In genomic region chr20:48775545-48775944, GRCh38 we compare ENCODE assay signal across 7 cellular contexts. TPM values are rescaled to one million over a fixed set of nuclear protein-coding genes. Genes with fewer than 3 reads are reported as not detected.
DNase-seq lines count a peak whose midpoint lies in the region; ATAC-seq lines count a peak whose summit lies in the region.
"Not testable (repeated sequence)": the region's sequence is repeated elsewhere in the genome, so short reads cannot be mapped to it uniquely, and the experiment has no call there.

No MANE protein-coding gene starts in this region.

- H3K36me3 Mint-ChIP-seq in CD4-positive, alpha-beta memory T cell = peaks cover 25 to 39% of the 10 kb centered on the region in 2 donors
- H3K36me3 Mint-ChIP-seq in T-helper 17 cell (ENCODE audit: low read depth) = not testable (repeated sequence)
- H3K36me3 Mint-ChIP-seq in activated T-helper 1 cell treated with anti-CD3 and anti-CD28 coated beads, Interleukin-12 subunit alpha, Interleukin-12 subunit beta, Interleukin-2, Interleukin-4 antibody, amounts not matched to agents 30 ng/mL and 10 ng/mL and 1 ng/mL, durations not matched to agents 14 hours and 24 hours and 36 hours (ENCODE audit: low read depth) = peaks cover 38% of the 10 kb centered on the region
- H3K36me3 Mint-ChIP-seq in dendritic cell treated with granulocyte-macrophage colony-stimulating factor and Interleukin-4, amounts not matched to agents 40 ng/mL and 50 ng/mL, for 4 days (ENCODE audit: low read depth) = peaks cover 36% of the 10 kb centered on the region
- H3K36me3 Mint-ChIP-seq in immature natural killer cell = peaks cover 3 to 18% (median 11%) of the 10 kb centered on the region in 3 donors
- H3K36me3 Mint-ChIP-seq in naive thymus-derived CD8-positive, alpha-beta T cell = peaks cover 5 to 18% (median 11%) of the 10 kb centered on the region in 3 donors
- H3K36me3 Mint-ChIP-seq in stimulated activated effector memory CD8-positive, alpha-beta T cell treated with anti-CD3 and anti-CD28 coated beads, Interleukin-12 subunit alpha, Interleukin-12 subunit beta, amount 100 ng/mL, for 72 hours = peaks cover 34% of the 10 kb centered on the region

- H3K9me3 ChIP-seq in CD4-positive, alpha-beta memory T cell (ENCODE audit: control insufficient read depth in 1 of 2, low read length in 2 of 2); T-helper 17 cell (ENCODE audit: control insufficient read depth, low read length, poor library complexity, severe bottlenecking): not testable (repeated sequence)

- peaks cover 55 to 71% (median 64%) of the 10 kb centered on the region in 4 donors for H3K4me1 Mint-ChIP-seq in CD4-positive, alpha-beta memory T cell
- H3K4me1 Mint-ChIP-seq in T-helper 17 cell (peaks cover 59% of the 10 kb centered on the region), immature natural killer cell (peaks cover 0 to 56% of the 10 kb centered on the region in 2 donors)
- peaks cover 51% of the 10 kb centered on the region for H3K4me1 Mint-ChIP-seq in activated T-helper 1 cell treated with anti-CD3 and anti-CD28 coated beads, Interleukin-12 subunit alpha, Interleukin-12 subunit beta, Interleukin-2, Interleukin-4 antibody, amounts not matched to agents 30 ng/mL and 10 ng/mL and 1 ng/mL, durations not matched to agents 14 hours and 24 hours and 36 hours (ENCODE audit: low read depth)
- peaks cover 85% of the 10 kb centered on the region for H3K4me1 Mint-ChIP-seq in dendritic cell treated with granulocyte-macrophage colony-stimulating factor and Interleukin-4, amounts not matched to agents 40 ng/mL and 50 ng/mL, for 4 days (ENCODE audit: low read depth)
- peaks cover 38 to 81% (median 71%) of the 10 kb centered on the region in 4 donors for H3K4me1 Mint-ChIP-seq in naive thymus-derived CD8-positive, alpha-beta T cell
- H3K4me1 Mint-ChIP-seq in stimulated activated effector memory CD8-positive, alpha-beta T cell treated with anti-CD3 and anti-CD28 coated beads, Interleukin-12 subunit alpha, Interleukin-12 subunit beta, amount 100 ng/mL, for 72 hours = peaks cover 87% of the 10 kb centered on the region

- H3K27me3 ChIP-seq in CD4-positive, alpha-beta memory T cell (ENCODE audit: insufficient read depth, low read length) = not testable (repeated sequence)

- CTCF ChIA-PET in CD4-positive, alpha-beta memory T cell (lab: Charles Lee; ENCODE audit: partially characterized antibody) = interaction anchor here (1.2 to 1.3 kb wide), 2 partner anchors 101 to 129 kb away, joined by 3 to 4 read pairs; no protein-coding TSS in a partner anchor

- intact Hi-C loops in CD4-positive, alpha-beta memory T cell (cut with micrococcal nuclease); activated T-helper 1 cell treated with anti-CD3 and anti-CD28 coated beads, Interleukin-12 subunit alpha, Interleukin-12 subunit beta, Interleukin-2, Interleukin-4 antibody, amounts not matched to agents 30 ng/mL and 10 ng/mL and 1 ng/mL, durations not matched to agents 14 hours and 24 hours and 36 hours (cut with micrococcal nuclease); dendritic cell treated with granulocyte-macrophage colony-stimulating factor and Interleukin-4, amounts not matched to agents 40 ng/mL and 50 ng/mL, for 4 days (cut with micrococcal nuclease): not testable (repeated sequence)

- peak overlapping the region; percentile 33 for H3K27ac ChIP-seq in CD4-positive, alpha-beta memory T cell (ENCODE audit: low read depth, low read length)

- H3K27ac Mint-ChIP-seq in CD4-positive, alpha-beta memory T cell = peak overlapping the region; percentile 38 to 91 (median 81)
- H3K27ac Mint-ChIP-seq in T-helper 17 cell = peak overlapping the region; percentile 97
- peak overlapping the region; percentile 49 for H3K27ac Mint-ChIP-seq in activated T-helper 1 cell treated with anti-CD3 and anti-CD28 coated beads, Interleukin-12 subunit alpha, Interleukin-12 subunit beta, Interleukin-2, Interleukin-4 antibody, amounts not matched to agents 30 ng/mL and 10 ng/mL and 1 ng/mL, durations not matched to agents 14 hours and 24 hours and 36 hours
- peak overlapping the region; percentile 87 for H3K27ac Mint-ChIP-seq in dendritic cell treated with granulocyte-macrophage colony-stimulating factor and Interleukin-4, amounts not matched to agents 40 ng/mL and 50 ng/mL, for 4 days
- peak overlapping the region; percentile 79 to 96 (median 94) for H3K27ac Mint-ChIP-seq in immature natural killer cell
- peak overlapping the region in 8 of 10 donors; percentile 63 to 96 (median 74) for H3K27ac Mint-ChIP-seq in naive thymus-derived CD8-positive, alpha-beta T cell
- H3K27ac Mint-ChIP-seq in stimulated activated effector memory CD8-positive, alpha-beta T cell treated with anti-CD3 and anti-CD28 coated beads, Interleukin-12 subunit alpha, Interleukin-12 subunit beta, amount 100 ng/mL, for 72 hours = peak overlapping the region; percentile 92

- H3K36me3 ChIP-seq in CD4-positive, alpha-beta memory T cell (ENCODE audit: insufficient read depth, low read length) = not testable (repeated sequence)

- not testable (repeated sequence) for DNase-seq in CD4-positive, alpha-beta memory T cell; T-helper 17 cell; activated T-helper 1 cell treated with anti-CD3 and anti-CD28 coated beads, Interleukin-12 subunit alpha, Interleukin-12 subunit beta, Interleukin-2, Interleukin-4 antibody, amounts not matched to agents 30 ng/mL and 10 ng/mL and 1 ng/mL, durations not matched to agents 14 hours and 24 hours and 36 hours (ENCODE audit: low spot score); immature natural killer cell; naive thymus-derived CD8-positive, alpha-beta T cell; stimulated activated effector memory CD8-positive, alpha-beta T cell treated with anti-CD3 and anti-CD28 coated beads, Interleukin-12 subunit alpha, Interleukin-12 subunit beta, amount 100 ng/mL, for 72 hours (ENCODE audit: low spot score in 2 of 2)

- POLR2A ChIA-PET in CD4-positive, alpha-beta memory T cell (lab: Charles Lee; ENCODE audit: partially characterized antibody) = interaction anchor here (1.3 to 1.4 kb wide), 2 partner anchors 36 to 37 kb away, joined by 3 read pairs; no protein-coding TSS in a partner anchor
- POLR2A ChIA-PET in naive thymus-derived CD8-positive, alpha-beta T cell (lab: Charles Lee) = interaction anchor here (0.7 kb wide), 1 partner anchor 9 kb away, joined by 3 read pairs; no protein-coding TSS in a partner anchor

- H3K4me3 ChIP-seq in CD4-positive, alpha-beta memory T cell (ENCODE audit: low read length in 2 of 2) = not testable (repeated sequence)

- H3K9me3 Mint-ChIP-seq in CD4-positive, alpha-beta memory T cell; dendritic cell treated with granulocyte-macrophage colony-stimulating factor and Interleukin-4, amounts not matched to agents 40 ng/mL and 50 ng/mL, for 4 days; immature natural killer cell; naive thymus-derived CD8-positive, alpha-beta T cell; stimulated activated effector memory CD8-positive, alpha-beta T cell treated with anti-CD3 and anti-CD28 coated beads, Interleukin-12 subunit alpha, Interleukin-12 subunit beta, amount 100 ng/mL, for 72 hours: not testable (repeated sequence)
- peaks cover 10% of the 10 kb centered on the region for H3K9me3 Mint-ChIP-seq in activated T-helper 1 cell treated with anti-CD3 and anti-CD28 coated beads, Interleukin-12 subunit alpha, Interleukin-12 subunit beta, Interleukin-2, Interleukin-4 antibody, amounts not matched to agents 30 ng/mL and 10 ng/mL and 1 ng/mL, durations not matched to agents 14 hours and 24 hours and 36 hours

- not testable (repeated sequence) for ATAC-seq in T-helper 17 cell; naive thymus-derived CD8-positive, alpha-beta T cell; stimulated activated effector memory CD8-positive, alpha-beta T cell treated with anti-CD3 and anti-CD28 coated beads, Interleukin-12 subunit alpha, Interleukin-12 subunit beta, amount 100 ng/mL, for 72 hours

- peak overlapping the region in 3 of 8 donors; percentile 17 to 65 (median 50) for H3K4me3 Mint-ChIP-seq in CD4-positive, alpha-beta memory T cell
- not testable (repeated sequence) for H3K4me3 Mint-ChIP-seq in T-helper 17 cell; activated T-helper 1 cell treated with anti-CD3 and anti-CD28 coated beads, Interleukin-12 subunit alpha, Interleukin-12 subunit beta, Interleukin-2, Interleukin-4 antibody, amounts not matched to agents 30 ng/mL and 10 ng/mL and 1 ng/mL, durations not matched to agents 14 hours and 24 hours and 36 hours; dendritic cell treated with granulocyte-macrophage colony-stimulating factor and Interleukin-4, amounts not matched to agents 40 ng/mL and 50 ng/mL, for 4 days
- H3K4me3 Mint-ChIP-seq in immature natural killer cell = peak overlapping the region; percentile 76 to 83 (median 81)
- peak overlapping the region in 1 of 10 donors; percentile 29 for H3K4me3 Mint-ChIP-seq in naive thymus-derived CD8-positive, alpha-beta T cell
- peak overlapping the region; percentile 53 for H3K4me3 Mint-ChIP-seq in stimulated activated effector memory CD8-positive, alpha-beta T cell treated with anti-CD3 and anti-CD28 coated beads, Interleukin-12 subunit alpha, Interleukin-12 subunit beta, amount 100 ng/mL, for 72 hours

- H3K4me1 ChIP-seq in CD4-positive, alpha-beta memory T cell (ENCODE audit: insufficient read depth, low read length) = peaks cover 83% of the 10 kb centered on the region

- H3K27me3 Mint-ChIP-seq in CD4-positive, alpha-beta memory T cell; T-helper 17 cell; activated T-helper 1 cell treated with anti-CD3 and anti-CD28 coated beads, Interleukin-12 subunit alpha, Interleukin-12 subunit beta, Interleukin-2, Interleukin-4 antibody, amounts not matched to agents 30 ng/mL and 10 ng/mL and 1 ng/mL, durations not matched to agents 14 hours and 24 hours and 36 hours (ENCODE audit: insufficient read depth); dendritic cell treated with granulocyte-macrophage colony-stimulating factor and Interleukin-4, amounts not matched to agents 40 ng/mL and 50 ng/mL, for 4 days; immature natural killer cell (ENCODE audit: low read depth in 3 of 3); naive thymus-derived CD8-positive, alpha-beta T cell: not testable (repeated sequence)

RNA-seq across cellular contexts. Expression of gene PREX1, which starts 52.3 kb away (rescaled TPM):
- 100 to 1,000 TPM; 164 to 165 TPM for total RNA-seq in CD4-positive, alpha-beta memory T cell
- 10 to 100 TPM; 10.6 to 79.6 TPM for polyA plus RNA-seq in CD4-positive, alpha-beta memory T cell
- total RNA-seq in T-helper 17 cell = 100 to 1,000 TPM; 188 to 200 TPM
- total RNA-seq in activated T-helper 1 cell treated with anti-CD3 and anti-CD28 coated beads, Interleukin-12 subunit alpha, Interleukin-12 subunit beta, Interleukin-2, Interleukin-4 antibody, amounts not matched to agents 30 ng/mL and 10 ng/mL and 1 ng/mL, durations not matched to agents 14 hours and 24 hours and 36 hours = 68.2 and 69.4 TPM in 2 replicates
- polyA plus RNA-seq in immature natural killer cell = 10 to 100 TPM; 30.5 to 94.3 (median 54.9) TPM
- 100 to 1,000 TPM; 140 to 141 TPM for total RNA-seq in naive thymus-derived CD8-positive, alpha-beta T cell
- 10 to 100 TPM; 14.4 to 38.5 (median 20.9) TPM for polyA plus RNA-seq in naive thymus-derived CD8-positive, alpha-beta T cell
